ENCODE assay signal across 10 cellular contexts in the genomic region with DNA sequence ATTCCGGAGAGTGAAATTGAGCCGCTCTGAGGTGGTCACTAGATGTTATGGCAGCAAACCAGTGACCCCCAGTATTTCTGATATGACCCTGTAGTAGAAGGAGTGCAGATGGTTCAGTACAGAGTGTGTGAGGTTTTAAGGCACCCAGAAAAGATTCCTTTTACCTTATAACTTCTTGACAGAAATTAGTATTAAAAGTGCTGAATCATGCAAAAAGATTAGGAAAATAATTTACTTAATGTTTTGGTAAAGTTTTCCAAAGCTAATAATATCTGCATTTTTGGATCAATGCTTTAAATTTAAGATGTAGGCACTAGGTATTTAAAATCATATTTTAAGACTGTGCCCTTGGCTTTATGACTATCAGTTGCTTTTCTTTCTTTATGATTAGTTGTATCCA.
DNase-seq lines count a peak whose midpoint lies in the region; ATAC-seq and TF ChIP-seq lines count a peak whose summit lies in the region.
"Had no signal": no experiment of that assay in that cellular context is flagged by ENCODE, and none has a peak within 500 bp of the region (broad histone marks: within the 10 kb centered on the region; RNA-seq: fewer than 3 reads in every experiment).

No MANE protein-coding gene starts in this region.

- no peak overlapping the region for H3K27ac Mint-ChIP-seq in memory B cell

- H3K4me1 ChIP-seq in HUES64 (ENCODE audit: insufficient read depth, low read length) (0 out of 2 replicates have a peak, but pooled peaks cover 2% of the 10 kb centered on the region), mammary epithelial cell (ENCODE audit: insufficient read depth, low read length) (peaks cover 31% of the 10 kb centered on the region)

- peak overlapping the region; percentile 96 for H2AFZ ChIP-seq in mammary epithelial cell (ENCODE audit: low read depth, low read length)

- H3K9me3 Mint-ChIP-seq in memory B cell: no peaks in the 10 kb centered on the region

- H3K4me2 ChIP-seq in mammary epithelial cell (ENCODE audit: insufficient read depth, low read depth, low read length): peak overlapping the region; percentile 97

- H3K36me3 ChIP-seq in HUES64 (ENCODE audit: insufficient read depth, low read length): no peaks in the 10 kb centered on the region
- peaks cover 4% of the 10 kb centered on the region for H3K36me3 ChIP-seq in mammary epithelial cell (ENCODE audit: insufficient read depth, low read length)
- H3K36me3 ChIP-seq: colonic mucosa, right atrium auricular region had no signal

- H3K27me3 ChIP-seq in HUES64 (ENCODE audit: insufficient read depth, low read length): peaks cover 72% of the 10 kb centered on the region
- no peaks in the 10 kb centered on the region for H3K27me3 ChIP-seq in mammary epithelial cell (ENCODE audit: insufficient read depth, low read length)

- ATAC-seq in memory B cell (ENCODE audit: low read depth) (no peak), HG03565 (IDR thresholded peaks at IDR 0.05; ENCODE audit: unreplicated experiment) (no peak)

- in situ Hi-C loops in mammary epithelial cell (cut with MboI; ENCODE audit: low sequenced_read_pairs in 2 of 2): no loop called here

- H3K9ac ChIP-seq in HUES64 (ENCODE audit: low read depth, low read length) (no peak overlapping the region), mammary epithelial cell (ENCODE audit: insufficient read depth, low read length) (peak overlapping the region; percentile 49)

- H3K27me3 Mint-ChIP-seq in memory B cell: peaks cover 28% of the 10 kb centered on the region

- H3K4me3 ChIP-seq in AG10803 (ENCODE audit: low read length): peak overlapping the region; percentile 83
- H3K4me3 ChIP-seq in HUES64 (ENCODE audit: low read length): peak overlapping the region; percentile 68
- H3K4me3 ChIP-seq in mammary epithelial cell (replicated peaks in 1 of 3; ENCODE audit: insufficient read depth in 1 of 3, low read depth in 2 of 3, low read length in 3 of 3): peak overlapping the region; percentile 82 to 99 (median 82)

- H3K9me3 ChIP-seq in HUES64 (ENCODE audit: insufficient read depth, low read depth, low read length) (no peaks in the 10 kb centered on the region), mammary epithelial cell (replicated peaks; ENCODE audit: insufficient read depth, low read length) (no peaks in the 10 kb centered on the region)
- H3K9me3 ChIP-seq: colonic mucosa, right atrium auricular region had no signal

- peak overlapping the region; percentile 81 for H3K4me3 Mint-ChIP-seq in memory B cell

- TF ChIP-seq CTCF in AG10803 (conservative IDR thresholded peaks at IDR 0.05; ENCODE audit: low read length): no peak
- no peak for TF ChIP-seq CTCF in mammary epithelial cell (conservative IDR thresholded peaks at IDR 0.05 in 1 of 2, IDR thresholded peaks at IDR 0.05 in 1 of 2; ENCODE audit: extremely low read depth in 1 of 2, insufficient read depth in 1 of 2, low read depth in 1 of 2, low read length in 2 of 2)

- H3K79me2 ChIP-seq in mammary epithelial cell (ENCODE audit: insufficient read depth, low read length): peaks cover 45% of the 10 kb centered on the region

- H3K36me3 Mint-ChIP-seq in memory B cell: no peaks in the 10 kb centered on the region

- no peak for DNase-seq in AG10803 (ENCODE audit: low read depth)
- no peak for DNase-seq in mammary epithelial cell
- no peak for DNase-seq in memory B cell (ENCODE audit: low spot score in 2 of 2)
- DNase-seq in effector CD8-positive, alpha-beta T cell (lab: John Stamatoyannopoulos, UW): no peak
- no peak for DNase-seq in NCI-H2107 treated with DMSO at 0.1 percent for 48 hours (lab: John Stamatoyannopoulos, UW; ENCODE audit: unreplicated experiment)
- no peak for DNase-seq in activated T-cell treated with anti-CD3 and anti-CD28 coated beads for 4 hours
- DNase-seq: colonic mucosa had no signal

- CTCF ChIA-PET in mammary epithelial cell (lab: Charles Lee; ENCODE audit: low non-redundant PET): no interaction called here

- intact Hi-C loops in mammary epithelial cell (cut with micrococcal nuclease): loop anchor here (10.0 kb wide), 3 partner anchors 125 to 465 kb away; no protein-coding TSS in a partner anchor

- H3K27ac ChIP-seq in HUES64 (ENCODE audit: low read depth, low read length): no peak overlapping the region
- H3K27ac ChIP-seq in mammary epithelial cell (ENCODE audit: insufficient read depth, low read depth, low read length): no peak overlapping the region
- H3K27ac ChIP-seq: colonic mucosa, right atrium auricular region had no signal

- no peaks in the 10 kb centered on the region for H4K20me1 ChIP-seq in mammary epithelial cell (ENCODE audit: insufficient read depth, low read length)

- WGBS in HUES64: 84% methylated on average over 2 of the region's 2 CpGs
- 93% methylated on average over 2 of the region's 2 CpGs for WGBS in mammary epithelial cell (ENCODE audit: low coverage, missing lambda C conversion rate)

- peaks cover 40% of the 10 kb centered on the region for H3K4me1 Mint-ChIP-seq in memory B cell

- BruUV-seq in mammary epithelial cell (replicated peaks; lab: Mats Ljungman, UMichigan): TSS peak; percentile 36

- dilution Hi-C loops in mammary epithelial cell (cut with HindIII; ENCODE audit: low sequenced_read_pairs): loop anchor here (5.0 kb wide), 1 partner anchor 82 kb away; no protein-coding TSS in a partner anchor
